In the genomic region with DNA sequence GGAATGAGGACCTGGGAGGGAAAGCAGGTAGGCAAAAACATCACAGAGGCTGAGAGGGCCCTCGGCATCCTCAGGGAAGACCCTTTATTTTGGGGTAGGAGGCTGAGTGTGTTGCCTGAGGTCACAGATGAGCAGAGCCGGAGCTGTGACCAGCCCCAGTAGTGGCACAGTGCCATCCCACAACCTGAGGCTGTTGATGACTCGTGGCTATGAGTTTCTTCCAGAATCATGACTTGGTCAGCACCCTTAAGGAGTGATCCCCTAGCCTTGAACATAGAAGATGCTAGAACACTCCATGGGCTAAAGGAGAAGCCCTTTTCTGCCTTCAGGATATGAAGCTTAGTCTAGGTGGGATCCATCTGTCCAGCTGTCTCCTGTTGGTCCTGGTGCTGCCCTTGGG, we compare ENCODE assay signal across 1 cellular context.
TF ChIP-seq lines count a peak whose summit lies in the region.

No MANE protein-coding gene starts in this region.

TF ChIP-seq in K562, 482 proteins besides CTCF, POLR2A, EP300 and RAD21 (continued from another document):
- TF ChIP-seq, protein P1, sequence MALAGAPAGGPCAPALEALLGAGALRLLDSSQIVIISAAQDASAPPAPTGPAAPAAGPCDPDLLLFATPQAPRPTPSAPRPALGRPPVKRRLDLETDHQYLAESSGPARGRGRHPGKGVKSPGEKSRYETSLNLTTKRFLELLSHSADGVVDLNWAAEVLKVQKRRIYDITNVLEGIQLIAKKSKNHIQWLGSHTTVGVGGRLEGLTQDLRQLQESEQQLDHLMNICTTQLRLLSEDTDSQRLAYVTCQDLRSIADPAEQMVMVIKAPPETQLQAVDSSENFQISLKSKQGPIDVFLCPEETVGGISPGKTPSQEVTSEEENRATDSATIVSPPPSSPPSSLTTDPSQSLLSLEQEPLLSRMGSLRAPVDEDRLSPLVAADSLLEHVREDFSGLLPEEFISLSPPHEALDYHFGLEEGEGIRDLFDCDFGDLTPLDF (CRISPR knock-in tag; IDR thresholded peaks at IDR 0.05), result no peak
- TF ChIP-seq PYGO2 (tag; IDR thresholded peaks at IDR 0.05), result no peak
